32 cellular contexts compared by ENCODE assay signal in genomic region chrX:74270393-74270792, GRCh38. TPM values are rescaled to one million over a fixed set of nuclear protein-coding genes. Genes with fewer than 3 reads are reported as not detected.
"Had no signal": no experiment of that assay in that cellular context is flagged by ENCODE, and none has a peak within 500 bp of the region (broad histone marks: within the 10 kb centered on the region; RNA-seq: fewer than 3 reads in every experiment).

No MANE protein-coding gene starts in this region.

- H3K27me3 Mint-ChIP-seq: activated CD4-positive, alpha-beta memory T cell treated with anti-CD3 and anti-CD28 coated beads for 36 hours; activated naive CD4-positive, alpha-beta T cell treated with anti-CD3 and anti-CD28 coated beads, Interleukin-2, amount 50 U/mL, for 24 hours; activated naive CD8-positive, alpha-beta T cell treated with anti-CD3 and anti-CD28 coated beads, Interleukin-2, amount 50 U/mL, for 24 hours; activated T-helper 17 cell treated with anti-CD3 and anti-CD28 coated beads, Interleukin-2, amount 50 U/mL, for 72 hours; brain had no signal

- DNase-seq: activated CD4-positive, alpha-beta memory T cell treated with anti-CD3 and anti-CD28 coated beads for 36 hours; activated CD4-positive, alpha-beta T cell treated with anti-CD3 and anti-CD28 coated beads for 4 hours; activated CD4-positive, alpha-beta T cell treated with anti-CD3 and anti-CD28 coated beads, Interleukin-2, amount 50 U/mL, for 1 hour; activated effector memory CD4-positive, alpha-beta T cell treated with anti-CD3 and anti-CD28 coated beads, Interleukin-2, amount 50 U/mL, for 16 hours; activated naive CD4-positive, alpha-beta T cell; activated naive CD8-positive, alpha-beta T cell treated with anti-CD3 and anti-CD28 coated beads, Interleukin-2, amount 50 U/mL, for 24 hours; activated T-cell treated with anti-CD3 and anti-CD28 coated beads, Interleukin-2, amount 50 U/mL, for 1 hour; activated T-cell treated with anti-CD3 and anti-CD28 coated beads, Interleukin-2, amount 50 U/mL, for 72 hours; anterior cingulate cortex; caudate nucleus; cerebellar nuclear complex; Karpas-422; KBM-7; NCI-H1048; NCI-H1436; NCI-H1694; NCI-H1930; NCI-H345; NCI-H524 treated with DMSO at 0.1 percent for 48 hours; SHP77; SJCRH30 had no signal

- H3K4me1 Mint-ChIP-seq: activated naive CD8-positive, alpha-beta T cell treated with anti-CD3 and anti-CD28 coated beads, Interleukin-2, amount 50 U/mL, for 24 hours had no signal

- H3K27ac Mint-ChIP-seq: activated CD4-positive, alpha-beta memory T cell treated with anti-CD3 and anti-CD28 coated beads for 36 hours; activated naive CD4-positive, alpha-beta T cell treated with anti-CD3 and anti-CD28 coated beads, Interleukin-2, amount 50 U/mL, for 24 hours; activated naive CD8-positive, alpha-beta T cell treated with anti-CD3 and anti-CD28 coated beads, Interleukin-2, amount 50 U/mL, for 24 hours; activated T-cell treated with anti-CD3 and anti-CD28 coated beads, Interleukin-2, amount 50 U/mL, for 72 hours; activated T-helper 17 cell treated with anti-CD3 and anti-CD28 coated beads, Interleukin-2, amount 50 U/mL, for 72 hours; T-helper 1 cell treated with Interleukin-12 subunit alpha and Interleukin-12 subunit beta and Interleukin-4 antibody, amounts not matched to agents 30 μg/mL and 1 μg/mL, for 36 hours; T-helper 2 cell treated with Interferon-gamma antibody and Interleukin-4, amounts not matched to agents 5 μg/mL and 100 μg/mL, for 36 hours had no signal

- FAIRE-seq: bronchial epithelial cell, TTC549 had no signal

- H3K4me1 ChIP-seq: SJCRH30 had no signal

- H3K4me3 ChIP-seq: SJCRH30, SK-N-MC had no signal

- H3K4me3 Mint-ChIP-seq: activated CD4-positive, alpha-beta memory T cell treated with anti-CD3 and anti-CD28 coated beads for 36 hours; activated naive CD4-positive, alpha-beta T cell treated with anti-CD3 and anti-CD28 coated beads, Interleukin-2, amount 50 U/mL, for 24 hours; activated naive CD8-positive, alpha-beta T cell treated with anti-CD3 and anti-CD28 coated beads, Interleukin-2, amount 50 U/mL, for 24 hours; activated T-cell treated with anti-CD3 and anti-CD28 coated beads, Interleukin-2, amount 50 U/mL, for 72 hours; activated T-helper 17 cell treated with anti-CD3 and anti-CD28 coated beads, Interleukin-2, amount 50 U/mL, for 72 hours; brain; T-helper 1 cell treated with Interleukin-12 subunit alpha and Interleukin-12 subunit beta and Interleukin-4 antibody, amounts not matched to agents 30 μg/mL and 1 μg/mL, for 36 hours; T-helper 2 cell treated with Interferon-gamma antibody and Interleukin-4, amounts not matched to agents 5 μg/mL and 100 μg/mL, for 36 hours had no signal

- H3K9me3 ChIP-seq: SJCRH30 had no signal

- H3K27ac ChIP-seq: SJCRH30, SK-N-MC had no signal

- H3K9me3 Mint-ChIP-seq: activated CD4-positive, alpha-beta memory T cell treated with anti-CD3 and anti-CD28 coated beads for 36 hours; activated naive CD4-positive, alpha-beta T cell treated with anti-CD3 and anti-CD28 coated beads, Interleukin-2, amount 50 U/mL, for 24 hours; activated naive CD8-positive, alpha-beta T cell treated with anti-CD3 and anti-CD28 coated beads, Interleukin-2, amount 50 U/mL, for 24 hours; activated T-cell treated with anti-CD3 and anti-CD28 coated beads, Interleukin-2, amount 50 U/mL, for 72 hours; activated T-helper 17 cell treated with anti-CD3 and anti-CD28 coated beads, Interleukin-2, amount 50 U/mL, for 72 hours; brain; T-helper 1 cell treated with Interleukin-12 subunit alpha and Interleukin-12 subunit beta and Interleukin-4 antibody, amounts not matched to agents 30 μg/mL and 1 μg/mL, for 36 hours; T-helper 2 cell treated with Interferon-gamma antibody and Interleukin-4, amounts not matched to agents 5 μg/mL and 100 μg/mL, for 36 hours had no signal

- H3K27me3 ChIP-seq: SJCRH30 had no signal

RNA-seq across cellular contexts. Expression of gene ZCCHC13, which starts 33.6 kb away (rescaled TPM):
- total RNA-seq: activated CD4-positive, alpha-beta memory T cell treated with anti-CD3 and anti-CD28 coated beads for 36 hours; activated T-cell treated with anti-CD3 and anti-CD28 coated beads, Interleukin-2, amount 50 U/mL, for 72 hours; activated T-helper 17 cell treated with anti-CD3 and anti-CD28 coated beads, Interleukin-2, amount 50 U/mL, for 72 hours; bronchial epithelial cell; MCF 10A; NCI-H460; RPMI7951; SJCRH30 had no signal
